9 cellular contexts compared by ENCODE assay signal in genomic region chr5:163408311-163408923, GRCh38. TPM values are rescaled to one million over a fixed set of nuclear protein-coding genes. Genes with fewer than 3 reads are reported as not detected.
DNase-seq lines count a peak whose midpoint lies in the region; ATAC-seq and TF ChIP-seq lines count a peak whose summit lies in the region.
"Had no signal": no experiment of that assay in that cellular context is flagged by ENCODE, and none has a peak within 500 bp of the region (broad histone marks: within the 10 kb centered on the region; RNA-seq: fewer than 3 reads in every experiment).

No MANE protein-coding gene starts in this region.

- no peaks in the 10 kb centered on the region for H3K36me3 Mint-ChIP-seq in natural killer cell treated with Interleukin-12 subunit alpha and Interleukin-12 subunit beta and Interleukin-15 and Interleukin-18, amount 100 ng/mL, for 72 hours
- H3K36me3 Mint-ChIP-seq: activated naive CD8-positive, alpha-beta T cell had no signal

- no peak for TF ChIP-seq POLR2A in erythroblast (IDR thresholded peaks at IDR 0.05; ENCODE audit: low read length)

- peaks cover 0 to 7% of the 10 kb centered on the region in 2 donors for H3K4me1 Mint-ChIP-seq in natural killer cell treated with Interleukin-12 subunit alpha and Interleukin-12 subunit beta and Interleukin-15 and Interleukin-18, amount 100 ng/mL, for 72 hours (ENCODE audit: low read depth in 2 of 2)

- ATAC-seq in GM19035 (IDR thresholded peaks at IDR 0.05; ENCODE audit: unreplicated experiment) (peak; percentile 71), HG03196 (IDR thresholded peaks at IDR 0.05; ENCODE audit: unreplicated experiment) (peak; percentile 75)
- peak; percentile 81 to 82 for ATAC-seq in natural killer cell treated with Interleukin-12 subunit alpha and Interleukin-12 subunit beta and Interleukin-15 and Interleukin-18, amount 100 ng/mL, for 72 hours
- peak; percentile 77 for ATAC-seq in stimulated activated naive CD8-positive, alpha-beta T cell treated with anti-CD3 and anti-CD28 coated beads, Interleukin-15, Interleukin-2, amounts not matched to agents 100 U/mL and 50 U/mL, for 24 hours

- H3K27ac Mint-ChIP-seq in natural killer cell treated with Interleukin-12 subunit alpha and Interleukin-12 subunit beta and Interleukin-15 and Interleukin-18, amount 100 ng/mL, for 72 hours: no peak overlapping the region
- H3K27ac Mint-ChIP-seq: activated naive CD8-positive, alpha-beta T cell had no signal

- no peaks in the 10 kb centered on the region for H3K9me3 Mint-ChIP-seq in natural killer cell treated with Interleukin-12 subunit alpha and Interleukin-12 subunit beta and Interleukin-15 and Interleukin-18, amount 100 ng/mL, for 72 hours

- DNase-seq in C1 segment of cervical spinal cord (lab: John Stamatoyannopoulos, UW): peak in 11 of 14 donors; percentile 6 to 83 (median 26)
- DNase-seq in NCI-H69 (lab: John Stamatoyannopoulos, UW): peak; percentile 84
- DNase-seq in activated CD8-positive, alpha-beta memory T cell treated with anti-CD3 and anti-CD28 coated beads, Interleukin-2, amount 50 U/mL, for 1 hour (ENCODE audit: extremely low read depth): peak; percentile 7
- DNase-seq in erythroblast (lab: John Stamatoyannopoulos, UW): peak; percentile 58 to 74
- DNase-seq in natural killer cell treated with Interleukin-12 subunit alpha and Interleukin-12 subunit beta and Interleukin-15 and Interleukin-18, amount 100 ng/mL, for 72 hours (ENCODE audit: low spot score): no peak
- DNase-seq in stimulated activated naive CD8-positive, alpha-beta T cell treated with anti-CD3 and anti-CD28 coated beads, Interleukin-15, Interleukin-2, amounts not matched to agents 100 U/mL and 50 U/mL, for 24 hours: peak; percentile 60

- H3K27me3 Mint-ChIP-seq in natural killer cell treated with Interleukin-12 subunit alpha and Interleukin-12 subunit beta and Interleukin-15 and Interleukin-18, amount 100 ng/mL, for 72 hours: peaks cover 3 to 6% of the 10 kb centered on the region in 2 donors

- no peak overlapping the region for H3K4me3 Mint-ChIP-seq in natural killer cell treated with Interleukin-12 subunit alpha and Interleukin-12 subunit beta and Interleukin-15 and Interleukin-18, amount 100 ng/mL, for 72 hours
- H3K4me3 Mint-ChIP-seq: activated naive CD8-positive, alpha-beta T cell had no signal

RNA-seq across cellular contexts. Expression of gene CCNG1, which starts 29.0 kb away (rescaled TPM):
- total RNA-seq in natural killer cell treated with Interleukin-12 subunit alpha and Interleukin-12 subunit beta and Interleukin-15 and Interleukin-18, amount 100 ng/mL, for 72 hours: 10 to 100 TPM; 58.4 to 98.7 TPM

RNA-seq across cellular contexts. Expression of gene NUDCD2, which starts 51.5 kb away (rescaled TPM):
- 10 to 100 TPM; 25.4 to 43.3 TPM for total RNA-seq in natural killer cell treated with Interleukin-12 subunit alpha and Interleukin-12 subunit beta and Interleukin-15 and Interleukin-18, amount 100 ng/mL, for 72 hours

RNA-seq across cellular contexts. Expression of gene HMMR, which starts 52.0 kb away (rescaled TPM):
- 10 to 100 TPM; 31.4 to 44.3 TPM for total RNA-seq in natural killer cell treated with Interleukin-12 subunit alpha and Interleukin-12 subunit beta and Interleukin-15 and Interleukin-18, amount 100 ng/mL, for 72 hours
